Comparison of ENCODE assay signal across 8 cellular contexts in the genomic region with DNA sequence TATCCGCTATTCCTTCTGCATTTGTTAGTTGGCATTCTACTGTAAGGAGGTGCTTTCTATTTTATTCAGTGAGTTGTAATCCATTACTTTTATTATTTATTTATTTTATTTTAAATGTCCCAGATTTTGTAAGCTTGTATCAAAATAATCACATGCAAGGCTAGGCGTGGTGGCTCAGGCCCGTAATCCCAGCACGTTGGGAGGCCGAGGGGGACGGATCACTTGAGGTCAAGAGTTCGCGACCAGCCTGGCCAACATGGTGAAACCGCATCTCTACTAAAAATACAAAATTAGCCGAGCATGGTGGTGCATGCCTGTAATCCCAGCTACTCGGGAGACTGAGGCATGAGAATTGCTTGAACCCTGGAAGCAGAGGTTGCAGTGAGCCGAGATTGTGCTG. TPM values are rescaled to one million over a fixed set of nuclear protein-coding genes. Genes with fewer than 3 reads are reported as not detected.
A peak's percentile ranks its signal among the peaks of the same experiment; 100 is the strongest.
DNase-seq lines count a peak whose midpoint lies in the region; ATAC-seq, FAIRE-seq and TF ChIP-seq lines count a peak whose summit lies in the region.
"Not testable (repeated sequence)": the region's sequence is repeated elsewhere in the genome, so short reads cannot be mapped to it uniquely, and the experiment has no call there.

No MANE protein-coding gene starts in this region.

- FAIRE-seq in kidney (lab: Jason Lieb, UNC): not testable (repeated sequence)

- H3K9me3 Mint-ChIP-seq in T-cell; activated T-helper 1 cell treated with anti-CD3 and anti-CD28 coated beads, Interleukin-12 subunit alpha, Interleukin-12 subunit beta, Interleukin-2, Interleukin-4 antibody, amounts not matched to agents 30 ng/mL and 10 ng/mL and 1 ng/mL, durations not matched to agents 14 hours and 24 hours and 36 hours; central memory CD8-positive, alpha-beta T cell; stimulated activated naive CD8-positive, alpha-beta T cell treated with anti-CD3 and anti-CD28 coated beads, Interleukin-15, amount 100 ng/mL, for 72 hours: not testable (repeated sequence)

- H3K36me3 ChIP-seq in BLaER1 treated with 17β-estradiol and CSF1 and Interleukin-3, amounts not matched to agents 10 nM and 100 nM: peaks cover 37 to 63% (median 52%) of the 10 kb centered on the region in 11 experiments
- not testable (repeated sequence) for H3K36me3 ChIP-seq in KMS-11 (ENCODE audit: insufficient read depth)
- H3K36me3 ChIP-seq in kidney (ENCODE audit: control insufficient read depth in 1 of 2, insufficient read depth in 2 of 2, low read length in 2 of 2) (peaks cover 3 to 12% of the 10 kb centered on the region in 2 donors), osteoblast (ENCODE audit: insufficient read depth, low read length) (peaks cover 21% of the 10 kb centered on the region)

- not testable (repeated sequence) for TF ChIP-seq CTCF in KMS-11 (conservative IDR thresholded peaks at IDR 0.05; ENCODE audit: low read depth, low read length); kidney (IDR thresholded peaks at IDR 0.05; ENCODE audit: borderline replicate concordance, extremely low read depth, insufficient read depth); osteoblast (IDR thresholded peaks at IDR 0.05; ENCODE audit: extremely low read depth, low read depth, low read length)

- ATAC-seq in T-cell (replicated peaks in 1 of 4); central memory CD8-positive, alpha-beta T cell (replicated peaks; ENCODE audit: extremely low read depth, poor library complexity, severe bottlenecking); stimulated activated naive CD8-positive, alpha-beta T cell treated with anti-CD3 and anti-CD28 coated beads, Interleukin-15, amount 100 ng/mL, for 72 hours: not testable (repeated sequence)

- H3K9me3 ChIP-seq in BLaER1 treated with 17β-estradiol and CSF1 and Interleukin-3, amounts not matched to agents 10 nM and 100 nM (replicated peaks in 1 of 11); kidney (ENCODE audit: control insufficient read depth in 1 of 2, low read length in 2 of 2); osteoblast (ENCODE audit: low read depth, low read length): not testable (repeated sequence)

- peaks cover 20% of the 10 kb centered on the region for H3K79me2 ChIP-seq in KMS-11 (ENCODE audit: insufficient read depth, low read depth)
- peaks cover 34% of the 10 kb centered on the region for H3K79me2 ChIP-seq in osteoblast (ENCODE audit: insufficient read depth, low read length)

- H3K27me3 Mint-ChIP-seq in T-cell; activated T-helper 1 cell treated with anti-CD3 and anti-CD28 coated beads, Interleukin-12 subunit alpha, Interleukin-12 subunit beta, Interleukin-2, Interleukin-4 antibody, amounts not matched to agents 30 ng/mL and 10 ng/mL and 1 ng/mL, durations not matched to agents 14 hours and 24 hours and 36 hours (ENCODE audit: insufficient read depth); central memory CD8-positive, alpha-beta T cell; stimulated activated naive CD8-positive, alpha-beta T cell treated with anti-CD3 and anti-CD28 coated beads, Interleukin-15, amount 100 ng/mL, for 72 hours: not testable (repeated sequence)

- DNase-seq in T-cell; activated T-helper 1 cell treated with anti-CD3 and anti-CD28 coated beads, Interleukin-12 subunit alpha, Interleukin-12 subunit beta, Interleukin-2, Interleukin-4 antibody, amounts not matched to agents 30 ng/mL and 10 ng/mL and 1 ng/mL, durations not matched to agents 14 hours and 24 hours and 36 hours (ENCODE audit: low spot score); central memory CD8-positive, alpha-beta T cell (ENCODE audit: low spot score in 2 of 2); kidney; osteoblast (ENCODE audit: insufficient read length, low spot score, missing footprints); stimulated activated naive CD8-positive, alpha-beta T cell treated with anti-CD3 and anti-CD28 coated beads, Interleukin-15, amount 100 ng/mL, for 72 hours: not testable (repeated sequence)

- H3K27ac Mint-ChIP-seq in T-cell; central memory CD8-positive, alpha-beta T cell (ENCODE audit: low read depth): not testable (repeated sequence)
- peak overlapping the region; percentile 99 for H3K27ac Mint-ChIP-seq in activated T-helper 1 cell treated with anti-CD3 and anti-CD28 coated beads, Interleukin-12 subunit alpha, Interleukin-12 subunit beta, Interleukin-2, Interleukin-4 antibody, amounts not matched to agents 30 ng/mL and 10 ng/mL and 1 ng/mL, durations not matched to agents 14 hours and 24 hours and 36 hours
- H3K27ac Mint-ChIP-seq in stimulated activated naive CD8-positive, alpha-beta T cell treated with anti-CD3 and anti-CD28 coated beads, Interleukin-15, amount 100 ng/mL, for 72 hours: peak overlapping the region in 1 of 2 donors; percentile 81

- H4K20me1 ChIP-seq in BLaER1 treated with 17β-estradiol and CSF1 and Interleukin-3, amounts not matched to agents 10 nM and 100 nM: peaks cover 0 to 23% (median 0%) of the 10 kb centered on the region in 11 experiments; a peak in 6 of 22 replicates
- not testable (repeated sequence) for H4K20me1 ChIP-seq in KMS-11 (ENCODE audit: insufficient read depth); osteoblast (ENCODE audit: insufficient read depth, low read length)

- POLR2A ChIA-PET in T-cell (lab: Charles Lee): interaction anchor here (0.6 to 1.3 kb wide), 3 partner anchors 45 to 572 kb away, joined by 3 to 7 read pairs (median 3); no protein-coding TSS in a partner anchor

- peaks cover 29 to 34% (median 33%) of the 10 kb centered on the region in 3 donors for H3K4me1 Mint-ChIP-seq in T-cell
- H3K4me1 Mint-ChIP-seq in activated T-helper 1 cell treated with anti-CD3 and anti-CD28 coated beads, Interleukin-12 subunit alpha, Interleukin-12 subunit beta, Interleukin-2, Interleukin-4 antibody, amounts not matched to agents 30 ng/mL and 10 ng/mL and 1 ng/mL, durations not matched to agents 14 hours and 24 hours and 36 hours (ENCODE audit: low read depth): peaks cover 23% of the 10 kb centered on the region
- H3K4me1 Mint-ChIP-seq in central memory CD8-positive, alpha-beta T cell: peaks cover 16% of the 10 kb centered on the region
- H3K4me1 Mint-ChIP-seq in stimulated activated naive CD8-positive, alpha-beta T cell treated with anti-CD3 and anti-CD28 coated beads, Interleukin-15, amount 100 ng/mL, for 72 hours: peaks cover 34% of the 10 kb centered on the region

- H3K4me2 ChIP-seq in BLaER1 treated with 17β-estradiol and CSF1 and Interleukin-3, amounts not matched to agents 10 nM and 100 nM: peak overlapping the region; percentile 79 to 98 (median 86)
- H3K4me2 ChIP-seq in KMS-11: peak overlapping the region; percentile 92
- peak overlapping the region; percentile 82 for H3K4me2 ChIP-seq in osteoblast (ENCODE audit: insufficient read depth, low read length)

- peaks cover 14% of the 10 kb centered on the region for H3K36me3 Mint-ChIP-seq in T-cell
- H3K36me3 Mint-ChIP-seq in activated T-helper 1 cell treated with anti-CD3 and anti-CD28 coated beads, Interleukin-12 subunit alpha, Interleukin-12 subunit beta, Interleukin-2, Interleukin-4 antibody, amounts not matched to agents 30 ng/mL and 10 ng/mL and 1 ng/mL, durations not matched to agents 14 hours and 24 hours and 36 hours (ENCODE audit: low read depth): not testable (repeated sequence)
- H3K36me3 Mint-ChIP-seq in central memory CD8-positive, alpha-beta T cell (ENCODE audit: insufficient read depth): peaks cover 26% of the 10 kb centered on the region

- CTCF ChIA-PET in T-cell (lab: Charles Lee): not testable (repeated sequence)

- peak overlapping the region in 6 of 11 experiments; percentile 88 to 94 (median 90); a peak in 7 of 22 replicates for H3K9ac ChIP-seq in BLaER1 treated with 17β-estradiol and CSF1 and Interleukin-3, amounts not matched to agents 10 nM and 100 nM
- H3K9ac ChIP-seq in KMS-11; kidney (ENCODE audit: low read length in 2 of 2): not testable (repeated sequence)

- H3K4me3 ChIP-seq in BLaER1 treated with 17β-estradiol and CSF1 and Interleukin-3, amounts not matched to agents 10 nM and 100 nM: peak overlapping the region in 9 of 10 experiments; percentile 76 to 92 (median 85); a peak in 14 of 20 replicates
- H3K4me3 ChIP-seq in KMS-11 (IDR thresholded peaks at IDR 0.05; ENCODE audit: insufficient read depth, low read depth, low read length); osteoblast (ENCODE audit: insufficient read depth, low read length): not testable (repeated sequence)
- peak overlapping the region; percentile 93 to 99 for H3K4me3 ChIP-seq in kidney (ENCODE audit: low read length in 2 of 2)

- H2AFZ ChIP-seq in KMS-11 (ENCODE audit: low read depth); osteoblast (ENCODE audit: low read length): not testable (repeated sequence)

- H3K27ac ChIP-seq in BLaER1 treated with 17β-estradiol and CSF1 and Interleukin-3, amounts not matched to agents 10 nM and 100 nM; KMS-11; kidney (ENCODE audit: low read depth in 2 of 2, low read length in 2 of 2): not testable (repeated sequence)
- H3K27ac ChIP-seq in osteoblast (ENCODE audit: low read depth, low read length): peak overlapping the region; percentile 70

- peak overlapping the region; percentile 99 to 100 (median 99) for H3K4me3 Mint-ChIP-seq in T-cell
- H3K4me3 Mint-ChIP-seq in activated T-helper 1 cell treated with anti-CD3 and anti-CD28 coated beads, Interleukin-12 subunit alpha, Interleukin-12 subunit beta, Interleukin-2, Interleukin-4 antibody, amounts not matched to agents 30 ng/mL and 10 ng/mL and 1 ng/mL, durations not matched to agents 14 hours and 24 hours and 36 hours: peak overlapping the region; percentile 99
- peak overlapping the region; percentile 99 for H3K4me3 Mint-ChIP-seq in central memory CD8-positive, alpha-beta T cell
- peak overlapping the region; percentile 99 to 100 for H3K4me3 Mint-ChIP-seq in stimulated activated naive CD8-positive, alpha-beta T cell treated with anti-CD3 and anti-CD28 coated beads, Interleukin-15, amount 100 ng/mL, for 72 hours

- intact Hi-C loops in activated T-helper 1 cell treated with anti-CD3 and anti-CD28 coated beads, Interleukin-12 subunit alpha, Interleukin-12 subunit beta, Interleukin-2, Interleukin-4 antibody, amounts not matched to agents 30 ng/mL and 10 ng/mL and 1 ng/mL, durations not matched to agents 14 hours and 24 hours and 36 hours (cut with micrococcal nuclease): loop anchor here (1.0 to 2.0 kb wide), 3 partner anchors 143 to 575 kb away; partner anchors contain the start of gene DOLPP1
- intact Hi-C loops in kidney (cut with DNase I): not testable (repeated sequence)

- H3K27me3 ChIP-seq in BLaER1 treated with 17β-estradiol and CSF1 and Interleukin-3, amounts not matched to agents 10 nM and 100 nM; KMS-11 (ENCODE audit: insufficient read depth, low read depth); osteoblast (ENCODE audit: insufficient read depth, low read length): not testable (repeated sequence)

- H3K4me1 ChIP-seq in BLaER1 treated with 17β-estradiol and CSF1 and Interleukin-3, amounts not matched to agents 10 nM and 100 nM: peaks cover 20 to 26% (median 23%) of the 10 kb centered on the region in 10 experiments
- H3K4me1 ChIP-seq in KMS-11 (ENCODE audit: low read depth, poor library complexity, severe bottlenecking) (peaks cover 19% of the 10 kb centered on the region), osteoblast (ENCODE audit: insufficient read depth, low read length) (peaks cover 12% of the 10 kb centered on the region)
- H3K4me1 ChIP-seq in kidney (ENCODE audit: control insufficient read depth in 1 of 2, insufficient read depth in 1 of 2, low read depth in 1 of 2, low read length in 2 of 2): not testable (repeated sequence)

RNA-seq across cellular contexts. Expression of gene GLE1, which starts 1.4 kb away (rescaled TPM):
- total RNA-seq in T-cell (10 to 100 TPM; 15.5 to 30.5 (median 29.1) TPM), kidney (22.8 TPM), osteoblast (17.1 and 19.2 TPM in 2 replicates)
- total RNA-seq in activated T-helper 1 cell treated with anti-CD3 and anti-CD28 coated beads, Interleukin-12 subunit alpha, Interleukin-12 subunit beta, Interleukin-2, Interleukin-4 antibody, amounts not matched to agents 30 ng/mL and 10 ng/mL and 1 ng/mL, durations not matched to agents 14 hours and 24 hours and 36 hours: 51.4 and 52.0 TPM in 2 replicates
- polyA plus RNA-seq in kidney (ENCODE audit: insufficient read depth, low read depth, low replicate concordance): 15.6 TPM

RNA-seq across cellular contexts. Expression of gene SPTAN1, which starts 46.5 kb away (rescaled TPM):
- total RNA-seq in T-cell (100 to 1,000 TPM; 446 to 594 (median 461) TPM), kidney (354 TPM), osteoblast (324 and 354 TPM in 2 replicates)
- 298 and 304 TPM in 2 replicates for total RNA-seq in activated T-helper 1 cell treated with anti-CD3 and anti-CD28 coated beads, Interleukin-12 subunit alpha, Interleukin-12 subunit beta, Interleukin-2, Interleukin-4 antibody, amounts not matched to agents 30 ng/mL and 10 ng/mL and 1 ng/mL, durations not matched to agents 14 hours and 24 hours and 36 hours
- 210 TPM for polyA plus RNA-seq in kidney (ENCODE audit: insufficient read depth, low read depth, low replicate concordance)

RNA-seq across cellular contexts. Expression of gene ODF2, which starts 50.1 kb away (rescaled TPM):
- total RNA-seq in T-cell: 10 to 100 TPM; 26.0 to 35.7 (median 33.1) TPM
- 55.6 and 57.6 TPM in 2 replicates for total RNA-seq in activated T-helper 1 cell treated with anti-CD3 and anti-CD28 coated beads, Interleukin-12 subunit alpha, Interleukin-12 subunit beta, Interleukin-2, Interleukin-4 antibody, amounts not matched to agents 30 ng/mL and 10 ng/mL and 1 ng/mL, durations not matched to agents 14 hours and 24 hours and 36 hours
- total RNA-seq in kidney: 23.6 TPM
- polyA plus RNA-seq in kidney (ENCODE audit: insufficient read depth, low read depth, low replicate concordance): 10.6 TPM
- total RNA-seq in osteoblast: 25.9 and 26.4 TPM in 2 replicates
